8 cellular contexts compared by ENCODE assay signal in the genomic region with DNA sequence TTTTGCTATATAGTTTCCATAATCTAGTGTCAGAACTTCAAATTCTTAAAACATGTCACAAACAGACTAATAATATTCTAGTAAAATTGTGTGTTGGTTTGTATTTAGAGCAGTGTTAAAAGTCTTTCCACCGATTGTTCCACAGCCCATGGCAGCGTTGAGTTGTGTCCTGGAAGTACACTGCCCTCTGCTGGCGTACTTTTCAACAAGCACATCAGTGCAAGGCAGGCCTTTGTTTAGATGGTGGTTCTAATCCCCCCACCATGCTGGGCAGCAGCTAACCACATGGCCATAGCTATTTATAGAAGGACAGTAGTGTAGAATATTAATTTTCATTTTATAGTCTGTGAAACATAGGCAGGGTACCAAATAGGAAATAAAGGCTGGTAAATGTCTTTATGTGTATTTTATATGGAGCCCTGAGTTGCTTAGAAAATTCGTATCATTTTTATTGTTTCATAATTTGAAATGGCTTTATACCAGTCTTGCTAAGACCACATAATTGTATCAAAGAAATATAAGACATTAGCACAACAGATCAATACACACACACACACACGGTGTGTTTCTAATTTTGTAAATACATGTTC.
A peak's percentile ranks its signal among the peaks of the same experiment; 100 is the strongest.
DNase-seq lines count a peak whose midpoint lies in the region; ATAC-seq, FAIRE-seq and TF ChIP-seq lines count a peak whose summit lies in the region.

No MANE protein-coding gene starts in this region.

- no peak overlapping the region for H3K4me3 Mint-ChIP-seq in astrocyte (ENCODE audit: unreplicated experiment)

- H3K4me3 ChIP-seq in astrocyte (ENCODE audit: insufficient read depth, low read depth, low read length): no peak overlapping the region
- H3K4me3 ChIP-seq in skeletal muscle cell (ENCODE audit: low read depth, low read length): no peak overlapping the region

- H3K4me2 ChIP-seq in astrocyte (ENCODE audit: low read length): no peak overlapping the region

- no peak overlapping the region for H2AFZ ChIP-seq in astrocyte (ENCODE audit: low read depth, low read length)

- peaks cover 5% of the 10 kb centered on the region for H3K9me3 ChIP-seq in astrocyte (ENCODE audit: insufficient read depth, low read depth, low read length)

- H3K9me3 Mint-ChIP-seq in astrocyte (ENCODE audit: unreplicated experiment): peaks cover 6% of the 10 kb centered on the region

- no peak overlapping the region for H3K27ac Mint-ChIP-seq in astrocyte (ENCODE audit: unreplicated experiment)

- DNase-seq in stimulated activated naive CD4-positive, alpha-beta T cell (lab: John Stamatoyannopoulos, UW): peak; percentile 2 to 52 (median 24)
- DNase-seq in stimulated activated naive CD4-positive, alpha-beta T cell treated with Interleukin-2 at 50 U/mL for 16 hours (lab: John Stamatoyannopoulos, UW): no peak
- DNase-seq in NCI-H146 treated with DMSO at 0.1 percent for 48 hours (lab: John Stamatoyannopoulos, UW; ENCODE audit: unreplicated experiment): peak; percentile 67
- DNase-seq in T-helper 2 cell: peak in 4 of 5 experiments; percentile 8 to 65 (median 9)
- DNase-seq in astrocyte (ENCODE audit: low read depth): peak; percentile 63
- peak; percentile 24 for DNase-seq in hepatic stellate cell (ENCODE audit: low spot score)
- peak; percentile 47 for DNase-seq in skeletal muscle cell (ENCODE audit: low read depth)

- no peaks in the 10 kb centered on the region for H3K36me3 Mint-ChIP-seq in astrocyte (ENCODE audit: low read depth, unreplicated experiment)

- H3K27ac ChIP-seq in astrocyte (ENCODE audit: low read depth, low read length): no peak overlapping the region

- H3K4me1 ChIP-seq in astrocyte (ENCODE audit: insufficient read depth, low read length): no peaks in the 10 kb centered on the region

- H3K4me1 Mint-ChIP-seq in astrocyte (ENCODE audit: low read depth, unreplicated experiment): no peaks in the 10 kb centered on the region

- H3K79me2 ChIP-seq in astrocyte (ENCODE audit: insufficient read depth, low read length): no peaks in the 10 kb centered on the region

- H3K27me3 ChIP-seq in astrocyte (ENCODE audit: insufficient read depth, low read length): no peaks in the 10 kb centered on the region

- H3K9ac ChIP-seq in astrocyte (ENCODE audit: low read length): no peak overlapping the region

- peak; percentile 88 for TF ChIP-seq CTCF in astrocyte (IDR thresholded peaks at IDR 0.05; ENCODE audit: insufficient read depth, low read depth, low read length)

- H3K27me3 Mint-ChIP-seq in astrocyte (ENCODE audit: low read depth, unreplicated experiment): no peaks in the 10 kb centered on the region

- peak; percentile 81 for FAIRE-seq in astrocyte (lab: Jason Lieb, UNC)

- peak; percentile 96 for ATAC-seq in HG02870 (IDR thresholded peaks at IDR 0.05; ENCODE audit: unreplicated experiment)

- H3K36me3 ChIP-seq in astrocyte (ENCODE audit: insufficient read depth, low read length): no peaks in the 10 kb centered on the region

- H4K20me1 ChIP-seq in astrocyte (ENCODE audit: insufficient read depth, low read length): no peaks in the 10 kb centered on the region
